2 cellular contexts compared by ENCODE assay signal in the genomic region with DNA sequence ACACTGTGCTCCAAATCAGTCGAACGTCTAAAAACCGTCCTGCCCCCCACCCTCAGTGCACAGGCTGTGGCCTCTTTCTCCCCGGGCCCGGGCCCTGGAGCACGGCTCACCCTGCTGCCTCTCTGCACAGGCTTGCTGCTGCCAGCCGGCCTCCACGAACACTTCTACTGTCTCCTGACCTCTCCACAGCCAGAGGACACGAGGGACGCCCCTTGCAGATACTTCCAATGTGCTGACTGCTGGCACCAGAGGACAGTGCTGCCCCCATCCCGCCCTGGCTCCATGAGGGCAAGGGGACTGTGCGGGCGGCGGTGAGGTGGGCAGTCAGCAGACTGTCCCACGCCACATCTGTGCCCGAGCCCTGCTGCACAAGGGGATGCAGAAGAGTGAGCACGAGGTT.
TF ChIP-seq lines count a peak whose summit lies in the region.

No MANE protein-coding gene starts in this region.

TF ChIP-seq in SK-N-SH, 30 proteins besides CTCF, POLR2A, EP300 and RAD21 (continued from another document):
- TF ChIP-seq, protein P1, sequence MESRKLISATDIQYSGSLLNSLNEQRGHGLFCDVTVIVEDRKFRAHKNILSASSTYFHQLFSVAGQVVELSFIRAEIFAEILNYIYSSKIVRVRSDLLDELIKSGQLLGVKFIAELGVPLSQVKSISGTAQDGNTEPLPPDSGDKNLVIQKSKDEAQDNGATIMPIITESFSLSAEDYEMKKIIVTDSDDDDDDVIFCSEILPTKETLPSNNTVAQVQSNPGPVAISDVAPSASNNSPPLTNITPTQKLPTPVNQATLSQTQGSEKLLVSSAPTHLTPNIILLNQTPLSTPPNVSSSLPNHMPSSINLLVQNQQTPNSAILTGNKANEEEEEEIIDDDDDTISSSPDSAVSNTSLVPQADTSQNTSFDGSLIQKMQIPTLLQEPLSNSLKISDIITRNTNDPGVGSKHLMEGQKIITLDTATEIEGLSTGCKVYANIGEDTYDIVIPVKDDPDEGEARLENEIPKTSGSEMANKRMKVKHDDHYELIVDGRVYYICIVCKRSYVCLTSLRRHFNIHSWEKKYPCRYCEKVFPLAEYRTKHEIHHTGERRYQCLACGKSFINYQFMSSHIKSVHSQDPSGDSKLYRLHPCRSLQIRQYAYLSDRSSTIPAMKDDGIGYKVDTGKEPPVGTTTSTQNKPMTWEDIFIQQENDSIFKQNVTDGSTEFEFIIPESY (IDR thresholded peaks at IDR 0.05; ENCODE audit: borderline replicate concordance, low read depth) = no peak
- no peak for TF ChIP-seq EZH2phosphoT487 (IDR thresholded peaks at IDR 0.05; ENCODE audit: borderline replicate concordance, low read depth)
- TF ChIP-seq, protein P2, sequence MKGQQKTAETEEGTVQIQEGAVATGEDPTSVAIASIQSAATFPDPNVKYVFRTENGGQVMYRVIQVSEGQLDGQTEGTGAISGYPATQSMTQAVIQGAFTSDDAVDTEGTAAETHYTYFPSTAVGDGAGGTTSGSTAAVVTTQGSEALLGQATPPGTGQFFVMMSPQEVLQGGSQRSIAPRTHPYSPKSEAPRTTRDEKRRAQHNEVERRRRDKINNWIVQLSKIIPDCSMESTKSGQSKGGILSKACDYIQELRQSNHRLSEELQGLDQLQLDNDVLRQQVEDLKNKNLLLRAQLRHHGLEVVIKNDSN (IDR thresholded peaks at IDR 0.05; ENCODE audit: borderline replicate concordance, low read depth) = no peak
- TF ChIP-seq GATA2 (CRISPR knock-in tag; IDR thresholded peaks at IDR 0.05) = no peak

TF ChIP-seq in SK-N-SH treated with all-trans-retinoic acid at 6 μM for 48 hours, 23 proteins besides CTCF, POLR2A, EP300 and RAD21 (continued from another document):
- TF ChIP-seq, protein P3, sequence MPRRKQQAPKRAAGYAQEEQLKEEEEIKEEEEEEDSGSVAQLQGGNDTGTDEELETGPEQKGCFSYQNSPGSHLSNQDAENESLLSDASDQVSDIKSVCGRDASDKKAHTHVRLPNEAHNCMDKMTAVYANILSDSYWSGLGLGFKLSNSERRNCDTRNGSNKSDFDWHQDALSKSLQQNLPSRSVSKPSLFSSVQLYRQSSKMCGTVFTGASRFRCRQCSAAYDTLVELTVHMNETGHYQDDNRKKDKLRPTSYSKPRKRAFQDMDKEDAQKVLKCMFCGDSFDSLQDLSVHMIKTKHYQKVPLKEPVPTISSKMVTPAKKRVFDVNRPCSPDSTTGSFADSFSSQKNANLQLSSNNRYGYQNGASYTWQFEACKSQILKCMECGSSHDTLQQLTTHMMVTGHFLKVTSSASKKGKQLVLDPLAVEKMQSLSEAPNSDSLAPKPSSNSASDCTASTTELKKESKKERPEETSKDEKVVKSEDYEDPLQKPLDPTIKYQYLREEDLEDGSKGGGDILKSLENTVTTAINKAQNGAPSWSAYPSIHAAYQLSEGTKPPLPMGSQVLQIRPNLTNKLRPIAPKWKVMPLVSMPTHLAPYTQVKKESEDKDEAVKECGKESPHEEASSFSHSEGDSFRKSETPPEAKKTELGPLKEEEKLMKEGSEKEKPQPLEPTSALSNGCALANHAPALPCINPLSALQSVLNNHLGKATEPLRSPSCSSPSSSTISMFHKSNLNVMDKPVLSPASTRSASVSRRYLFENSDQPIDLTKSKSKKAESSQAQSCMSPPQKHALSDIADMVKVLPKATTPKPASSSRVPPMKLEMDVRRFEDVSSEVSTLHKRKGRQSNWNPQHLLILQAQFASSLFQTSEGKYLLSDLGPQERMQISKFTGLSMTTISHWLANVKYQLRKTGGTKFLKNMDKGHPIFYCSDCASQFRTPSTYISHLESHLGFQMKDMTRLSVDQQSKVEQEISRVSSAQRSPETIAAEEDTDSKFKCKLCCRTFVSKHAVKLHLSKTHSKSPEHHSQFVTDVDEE (CRISPR knock-in tag; IDR thresholded peaks at IDR 0.05) = no peak
- TF ChIP-seq BACH2 (CRISPR knock-in tag; IDR thresholded peaks at IDR 0.05; ENCODE audit: borderline replicate concordance) = no peak
- TF ChIP-seq PPARA (CRISPR knock-in tag; IDR thresholded peaks at IDR 0.05; ENCODE audit: borderline replicate concordance) = no peak
- no peak for TF ChIP-seq ZNF8 (CRISPR knock-in tag; IDR thresholded peaks at IDR 0.05)
- no peak for TF ChIP-seq ZC3H10 (CRISPR knock-in tag; IDR thresholded peaks at IDR 0.05)
- TF ChIP-seq TCF4 (CRISPR knock-in tag; IDR thresholded peaks at IDR 0.05; ENCODE audit: borderline replicate concordance) = no peak
- no peak for TF ChIP-seq RARB (CRISPR knock-in tag; IDR thresholded peaks at IDR 0.05)
- TF ChIP-seq ZNF70 (CRISPR knock-in tag; IDR thresholded peaks at IDR 0.05) = no peak
- TF ChIP-seq OSR1 (CRISPR knock-in tag; IDR thresholded peaks at IDR 0.05) = no peak
- no peak for TF ChIP-seq TOX (CRISPR knock-in tag; IDR thresholded peaks at IDR 0.05; ENCODE audit: borderline replicate concordance)
